In the genomic region with DNA sequence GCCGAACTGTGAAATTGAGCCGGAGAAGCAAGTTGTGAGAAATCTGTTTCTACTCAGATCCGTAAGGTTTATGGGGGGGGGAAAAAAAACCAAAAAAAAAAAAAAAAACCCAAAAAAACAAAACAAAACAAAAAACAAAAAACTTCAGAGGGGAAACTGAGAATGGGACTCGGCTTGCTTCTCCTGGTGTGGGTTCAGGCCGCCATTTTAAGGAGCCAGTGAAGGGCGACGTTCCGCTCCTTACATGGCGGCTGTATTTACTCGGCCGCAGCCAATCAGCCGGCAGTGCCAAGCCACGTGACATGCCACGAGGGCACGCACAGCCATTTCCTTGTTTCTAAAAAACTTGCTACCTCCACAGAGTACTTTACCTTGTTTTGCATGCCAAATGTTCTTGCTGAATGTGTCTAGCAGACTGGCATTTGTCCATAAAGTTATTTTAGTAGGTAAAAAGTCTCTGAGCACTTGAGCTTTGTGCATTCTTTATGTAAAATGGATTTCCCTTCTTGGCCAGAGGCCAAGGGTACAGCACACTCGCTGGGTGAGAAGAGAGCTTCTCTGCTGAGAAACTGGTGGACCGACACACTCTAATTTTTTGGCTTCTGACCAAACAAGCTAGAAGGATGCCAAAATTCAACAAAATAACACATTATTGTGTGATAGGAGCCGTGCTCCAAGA, we compare ENCODE assay signal across 8 cellular contexts.
DNase-seq lines count a peak whose midpoint lies in the region; ATAC-seq and TF ChIP-seq lines count a peak whose summit lies in the region.

No MANE protein-coding gene starts in this region.

- H3K9me3 ChIP-seq in uterus = no peaks in the 10 kb centered on the region

- intact Hi-C loops in dorsolateral prefrontal cortex (cut with DNase I) = loop anchor here (5.0 to 10.0 kb wide), 4 partner anchors 62 to 129 kb away; no protein-coding TSS in a partner anchor
- intact Hi-C loops in uterus (cut with DNase I; ENCODE audit: low total_unique reads) = no loop called here

- H3K27ac ChIP-seq in dorsolateral prefrontal cortex (peak overlapping the region; percentile 83 to 98 (median 96)), uterus (peak overlapping the region; percentile 80 to 84)

- TF ChIP-seq CTCF in dorsolateral prefrontal cortex (IDR thresholded peaks at IDR 0.05 in 54 of 56, conservative IDR thresholded peaks at IDR 0.05 in 2 of 56; ENCODE audit: low read depth in 1 of 56, partially characterized antibody in 56 of 56) (peak in 11 of 56 donors; percentile 1 to 19 (median 14)), uterus (IDR thresholded peaks at IDR 0.05) (no peak)

- ATAC-seq in HG02678 (IDR thresholded peaks at IDR 0.05; ENCODE audit: unreplicated experiment) = no peak

- H3K4me3 ChIP-seq in dorsolateral prefrontal cortex (peak overlapping the region; percentile 39 to 73 (median 56)), uterus (peak overlapping the region; percentile 30 to 39)

- H3K27me3 ChIP-seq in dorsolateral prefrontal cortex = no peaks in the 10 kb centered on the region
- no peaks in the 10 kb centered on the region for H3K27me3 ChIP-seq in uterus

- peak in 1 of 2 donors; percentile 38 for TF ChIP-seq POLR2A in uterus (IDR thresholded peaks at IDR 0.05)

- DNase-seq in COR-L47 (lab: John Stamatoyannopoulos, UW) (peak; percentile 63), NCI-H226 (peak; percentile 91), dorsolateral prefrontal cortex (peak; percentile 86 to 97 (median 94)), medulla oblongata (ENCODE audit: extremely low spot score) (peak; percentile 94), uterus (peak; percentile 92 to 94), NOMO-1 treated with DMSO at 0.1 percent for 48 hours (lab: John Stamatoyannopoulos, UW; ENCODE audit: unreplicated experiment) (no peak), glomerular visceral epithelial cell (ENCODE audit: extremely low spot score) (no peak)

- peaks cover 7 to 14% of the 10 kb centered on the region in 2 donors for H3K4me1 ChIP-seq in uterus

- H3K36me3 ChIP-seq in uterus = no peaks in the 10 kb centered on the region

Comparison
In these comparisons a context has a peak if more than half of its experiments do, and no peak if none do; other contexts are left out.
1. DNase-seq: peak in COR-L47 (single experiment), NCI-H226 (single experiment), dorsolateral prefrontal cortex (10 of 10), medulla oblongata (single experiment) and uterus (2 of 2); none in NOMO-1 treated with DMSO at 0.1 percent for 48 hours (single experiment) and glomerular visceral epithelial cell (single experiment).